ENCODE assay signal across 12 cellular contexts in genomic region chr5:30849801-30850370, GRCh38.
DNase-seq lines count a peak whose midpoint lies in the region; ATAC-seq and TF ChIP-seq lines count a peak whose summit lies in the region.
"Had no signal": no experiment of that assay in that cellular context is flagged by ENCODE, and none has a peak within 500 bp of the region (broad histone marks: within the 10 kb centered on the region; RNA-seq: fewer than 3 reads in every experiment).

No MANE protein-coding gene starts in this region.

- H2BK15ac ChIP-seq in mesendoderm (replicated peaks; ENCODE audit: low read depth) = no peak overlapping the region

- H3K4me3 ChIP-seq in BLaER1 treated with 17β-estradiol and CSF1 and Interleukin-3, amounts not matched to agents 10 nM and 100 nM = no peak overlapping the region
- H3K4me3 ChIP-seq in brain microvascular endothelial cell (ENCODE audit: low read depth, low read length) (no peak overlapping the region), mesendoderm (ENCODE audit: low read length) (no peak overlapping the region), adrenal gland (no peak overlapping the region)
- H3K4me3 ChIP-seq: Peyer's patch had no signal

- peak overlapping the region in 10 of 11 experiments; percentile 4 to 54 (median 36); a peak in 18 of 22 replicates for H3K4me2 ChIP-seq in BLaER1 treated with 17β-estradiol and CSF1 and Interleukin-3, amounts not matched to agents 10 nM and 100 nM
- H3K4me2 ChIP-seq in mesendoderm (ENCODE audit: low read length) = no peak overlapping the region

- H3K79me1 ChIP-seq in mesendoderm (ENCODE audit: low read length) = no peaks in the 10 kb centered on the region

- no peaks in the 10 kb centered on the region for H3K36me3 ChIP-seq in BLaER1 treated with 17β-estradiol and CSF1 and Interleukin-3, amounts not matched to agents 10 nM and 100 nM
- H3K36me3 ChIP-seq in brain microvascular endothelial cell (replicated peaks) = no peaks in the 10 kb centered on the region
- H3K36me3 ChIP-seq in mesendoderm (ENCODE audit: control insufficient read depth, insufficient read depth, low read length) = no peaks in the 10 kb centered on the region
- H3K36me3 ChIP-seq in adrenal gland (replicated peaks in 1 of 2) = no peaks in the 10 kb centered on the region
- H3K36me3 ChIP-seq: Peyer's patch had no signal

- DNase-seq in M059J (ENCODE audit: low read depth) (peak; percentile 50), brain microvascular endothelial cell (peak; percentile 100), mesendoderm (peak; percentile 8), adrenal gland (no peak), amygdala (lab: John Stamatoyannopoulos, UW) (no peak), NOMO-1 treated with DMSO at 0.1 percent for 48 hours (lab: John Stamatoyannopoulos, UW; ENCODE audit: unreplicated experiment) (no peak)
- DNase-seq: central memory CD4-positive, alpha-beta T cell; NCI-H1048; NCI-H2227 treated with DMSO at 0.1 percent for 48 hours; Peyer's patch had no signal

- no peak overlapping the region for H4K8ac ChIP-seq in mesendoderm (ENCODE audit: low read depth, low read length)

- no peak overlapping the region for H3K27ac ChIP-seq in BLaER1 treated with 17β-estradiol and CSF1 and Interleukin-3, amounts not matched to agents 10 nM and 100 nM
- H3K27ac ChIP-seq in brain microvascular endothelial cell = peak overlapping the region; percentile 97
- no peak overlapping the region for H3K27ac ChIP-seq in mesendoderm (ENCODE audit: low read depth, low read length)
- H3K27ac ChIP-seq in adrenal gland = no peak overlapping the region
- H3K27ac ChIP-seq: Peyer's patch had no signal

- H3K9me3 ChIP-seq in BLaER1 treated with 17β-estradiol and CSF1 and Interleukin-3, amounts not matched to agents 10 nM and 100 nM (replicated peaks in 1 of 11) = no peaks in the 10 kb centered on the region
- no peaks in the 10 kb centered on the region for H3K9me3 ChIP-seq in adrenal gland (replicated peaks in 1 of 3)
- H3K9me3 ChIP-seq: Peyer's patch had no signal

- H4K5ac ChIP-seq in mesendoderm (ENCODE audit: low read length) = no peak overlapping the region

- H2BK5ac ChIP-seq in mesendoderm (ENCODE audit: low read length) = no peak overlapping the region

- H3K79me2 ChIP-seq in mesendoderm (ENCODE audit: control insufficient read depth, insufficient read depth, low read length) = no peaks in the 10 kb centered on the region

- TF ChIP-seq POLR2A in adrenal gland (IDR thresholded peaks at IDR 0.05) = no peak

- no peak overlapping the region for H3K9ac ChIP-seq in BLaER1 treated with 17β-estradiol and CSF1 and Interleukin-3, amounts not matched to agents 10 nM and 100 nM
- no peak overlapping the region for H3K9ac ChIP-seq in mesendoderm (ENCODE audit: low read length)

- H3K18ac ChIP-seq in mesendoderm (ENCODE audit: low read length) = no peak overlapping the region

- no peaks in the 10 kb centered on the region for H4K20me1 ChIP-seq in BLaER1 treated with 17β-estradiol and CSF1 and Interleukin-3, amounts not matched to agents 10 nM and 100 nM

- in situ Hi-C loops in brain microvascular endothelial cell (cut with HindIII; ENCODE audit: low pct_ligation_motif_present, low sequenced_read_pairs) = no loop called here

- H2BK120ac ChIP-seq in mesendoderm (ENCODE audit: low read depth, low read length) = no peak overlapping the region

- no peak overlapping the region for H3K23ac ChIP-seq in mesendoderm (ENCODE audit: low read length)

- no peak for ATAC-seq in HG03025 (IDR thresholded peaks at IDR 0.05; ENCODE audit: low FRiP score, unreplicated experiment)

- no CpG with 5 or more reads among the region's 5 CpGs for WGBS in mesendoderm (ENCODE audit: extremely low coverage, insufficient coverage, low lambda C conversion rate)
- WGBS in adrenal gland, 4 donors = 32 to 63% (median 45%) methylated on average over 5 of the region's 5 CpGs

- no peak overlapping the region for H2AK5ac ChIP-seq in mesendoderm (ENCODE audit: low read length)

- H3K4ac ChIP-seq in mesendoderm (ENCODE audit: low read depth, low read length) = no peak overlapping the region

- no peaks in the 10 kb centered on the region for H3K27me3 ChIP-seq in BLaER1 treated with 17β-estradiol and CSF1 and Interleukin-3, amounts not matched to agents 10 nM and 100 nM
- no peaks in the 10 kb centered on the region for H3K27me3 ChIP-seq in brain microvascular endothelial cell (replicated peaks)
- H3K27me3 ChIP-seq in mesendoderm (ENCODE audit: insufficient read depth, low read length, poor library complexity) = no peaks in the 10 kb centered on the region
- no peaks in the 10 kb centered on the region for H3K27me3 ChIP-seq in adrenal gland
- H3K27me3 ChIP-seq: Peyer's patch had no signal

- intact Hi-C loops in adrenal gland (cut with DNase I) = no loop called here

- H3K4me1 ChIP-seq in BLaER1 treated with 17β-estradiol and CSF1 and Interleukin-3, amounts not matched to agents 10 nM and 100 nM = peaks cover 0 to 16% (median 8%) of the 10 kb centered on the region in 10 experiments; a peak in 12 of 20 replicates
- H3K4me1 ChIP-seq in mesendoderm (ENCODE audit: control insufficient read depth, low read depth, low read length) (no peaks in the 10 kb centered on the region), adrenal gland (replicated peaks in 1 of 2) (no peaks in the 10 kb centered on the region)
- H3K4me1 ChIP-seq: Peyer's patch had no signal

- H3K56ac ChIP-seq in mesendoderm (ENCODE audit: low read length) = no peak overlapping the region

- TF ChIP-seq CTCF in brain microvascular endothelial cell (IDR thresholded peaks at IDR 0.05; ENCODE audit: low read depth, low read length, missing control alignments) = no peak
- no peak for TF ChIP-seq CTCF in adrenal gland (IDR thresholded peaks at IDR 0.05)

Comparison
In these comparisons a context has a peak if more than half of its experiments do, and no peak if none do; other contexts are left out.
1. DNase-seq: peak in M059J (single experiment), brain microvascular endothelial cell (single experiment) and mesendoderm (single experiment); none in adrenal gland (0 of 7), amygdala (0 of 56) and NOMO-1 treated with DMSO at 0.1 percent for 48 hours (single experiment).